ENCODE assay signal across 8 cellular contexts in genomic region chr19:1605236-1606137, GRCh38. TPM values are rescaled to one million over a fixed set of nuclear protein-coding genes. Genes with fewer than 3 reads are reported as not detected.
A peak's percentile ranks its signal among the peaks of the same experiment; 100 is the strongest.
DNase-seq lines count a peak whose midpoint lies in the region; ATAC-seq and TF ChIP-seq lines count a peak whose summit lies in the region.

TSS of gene UQCR11 (minus strand) at chr19:1605462. CDS start at chr19:1605409, 53 bp downstream.

- peaks cover 9% of the 10 kb centered on the region for H3K36me3 Mint-ChIP-seq in HFFc6 (ENCODE audit: low read depth)
- peaks cover 8% of the 10 kb centered on the region for H3K36me3 Mint-ChIP-seq in activated naive CD4-positive, alpha-beta T cell treated with anti-CD3 and anti-CD28 coated beads, Interleukin-2, amount 10 ng/mL, durations not matched to agents 7 days and 5 days

- H3K27me3 Mint-ChIP-seq in HFFc6 (ENCODE audit: insufficient read depth): peaks cover 7% of the 10 kb centered on the region
- H3K27me3 Mint-ChIP-seq in activated naive CD4-positive, alpha-beta T cell treated with anti-CD3 and anti-CD28 coated beads, Interleukin-2, amount 10 ng/mL, durations not matched to agents 7 days and 5 days: no peaks in the 10 kb centered on the region

- WGBS in gastroesophageal sphincter (ENCODE audit: low coverage in 1 of 2), 2 donors: 0% methylated on average over 6 to 15 of the region's 79 CpGs

- H3K4me1 Mint-ChIP-seq in HFFc6 (ENCODE audit: low read depth): peaks cover 25% of the 10 kb centered on the region
- peaks cover 57% of the 10 kb centered on the region for H3K4me1 Mint-ChIP-seq in activated naive CD4-positive, alpha-beta T cell treated with anti-CD3 and anti-CD28 coated beads, Interleukin-2, amount 10 ng/mL, durations not matched to agents 7 days and 5 days

- H3K4me3 ChIP-seq in GM06990 (replicated peaks; ENCODE audit: low read depth, low read length): peak within 1 kb of the TSS; percentile 96
- peak within 1 kb of the TSS; percentile 85 for H3K4me3 ChIP-seq in NB4 (ENCODE audit: low read depth, low read length)
- H3K4me3 ChIP-seq in SK-N-MC: peak within 1 kb of the TSS; percentile 92
- H3K4me3 ChIP-seq in gastroesophageal sphincter: peak within 1 kb of the TSS; percentile 58 to 96

- H3K36me3 ChIP-seq in GM06990 (ENCODE audit: control insufficient read depth, insufficient read depth, low read length) (peaks cover 8% of the 10 kb centered on the region), SK-N-MC (ENCODE audit: insufficient read depth, low read length) (peaks cover 23% of the 10 kb centered on the region; the same call in 1 of the 2 replicates), gastroesophageal sphincter (peaks cover 0 to 25% of the 10 kb centered on the region in 2 donors)

- TF ChIP-seq POLR2A in NB4 (IDR thresholded peaks at IDR 0.05; ENCODE audit: extremely low read depth, insufficient read length) (peak; percentile 20), gastroesophageal sphincter (IDR thresholded peaks at IDR 0.05) (peak in 1 of 2 donors; percentile 35)

- H3K4me3 Mint-ChIP-seq in HFFc6: peak within 1 kb of the TSS; percentile 93
- H3K4me3 Mint-ChIP-seq in activated naive CD4-positive, alpha-beta T cell treated with anti-CD3 and anti-CD28 coated beads, Interleukin-2, amount 10 ng/mL, durations not matched to agents 7 days and 5 days: peak within 1 kb of the TSS; percentile 88

- H3K9ac ChIP-seq in SK-N-MC (ENCODE audit: insufficient read length): peak within 1 kb of the TSS; percentile 97

- H3K9me3 ChIP-seq in SK-N-MC (ENCODE audit: low read depth, low read length) (no peaks in the 10 kb centered on the region), gastroesophageal sphincter (no peaks in the 10 kb centered on the region)

- peaks cover 0 to 55% (median 26%) of the 10 kb centered on the region in 3 donors for H3K4me1 ChIP-seq in gastroesophageal sphincter

- DNase-seq in GM06990 (ENCODE audit: extremely low read depth, insufficient read length): peak; percentile 94
- DNase-seq in HFFc6: peak; percentile 98
- DNase-seq in NB4 (ENCODE audit: low read depth): peak; percentile 93
- DNase-seq in SK-N-MC (ENCODE audit: low read depth, low spot score): peak; percentile 93
- peak; percentile 95 for DNase-seq in activated naive CD4-positive, alpha-beta T cell treated with anti-CD3 and anti-CD28 coated beads, Interleukin-2, amount 10 ng/mL, durations not matched to agents 7 days and 5 days
- peak; percentile 81 for DNase-seq in non-pigmented ciliary epithelial cell (ENCODE audit: low read depth)
- peak; percentile 97 for DNase-seq in superior temporal gyrus (ENCODE audit: extremely low spot score)

- TF ChIP-seq CTCF in GM06990 (IDR thresholded peaks at IDR 0.05; ENCODE audit: insufficient read depth, low read length, poor library complexity, severe bottlenecking) (peak; percentile 66), HFFc6 (IDR thresholded peaks at IDR 0.05) (peak; percentile 76), NB4 (IDR thresholded peaks at IDR 0.05; ENCODE audit: low read depth, low read length) (peak; percentile 16), gastroesophageal sphincter (IDR thresholded peaks at IDR 0.05) (peak in 3 of 4 experiments; percentile 65 to 79 (median 75))

- H3K27ac ChIP-seq in SK-N-MC (peak within 1 kb of the TSS; percentile 98), gastroesophageal sphincter (peak within 1 kb of the TSS; percentile 54 to 95 (median 91))

- H3K9me3 Mint-ChIP-seq in HFFc6: no peaks in the 10 kb centered on the region
- H3K9me3 Mint-ChIP-seq in activated naive CD4-positive, alpha-beta T cell treated with anti-CD3 and anti-CD28 coated beads, Interleukin-2, amount 10 ng/mL, durations not matched to agents 7 days and 5 days: no peaks in the 10 kb centered on the region

- peak within 1 kb of the TSS; percentile 98 for H3K27ac Mint-ChIP-seq in HFFc6
- peak within 1 kb of the TSS; percentile 99 for H3K27ac Mint-ChIP-seq in activated naive CD4-positive, alpha-beta T cell treated with anti-CD3 and anti-CD28 coated beads, Interleukin-2, amount 10 ng/mL, durations not matched to agents 7 days and 5 days

- H3K27me3 ChIP-seq in GM06990 (replicated peaks; ENCODE audit: control insufficient read depth, insufficient read depth, low read length) (no peaks in the 10 kb centered on the region), gastroesophageal sphincter (no peaks in the 10 kb centered on the region)

- ATAC-seq in gastroesophageal sphincter: peak; percentile 97

- CTCF ChIA-PET in activated naive CD4-positive, alpha-beta T cell treated with anti-CD3 and anti-CD28 coated beads, Interleukin-2, amount 10 ng/mL, durations not matched to agents 7 days and 5 days (lab: Charles Lee): interaction anchor here (1.1 to 2.4 kb wide), 4 partner anchors 12 to 66 kb away, joined by 3 to 12 read pairs (median 4); no protein-coding TSS in a partner anchor

- no peak for TF ChIP-seq EP300 in gastroesophageal sphincter (IDR thresholded peaks at IDR 0.05)

RNA-seq across cellular contexts. Expression of gene UQCR11, which starts in this region (rescaled TPM):
- total RNA-seq in HFFc6 (2021; fragmentation: NEBNext Ultra II Directional; extraction: Animal tissue kit (Norgen Biotek cat#: 25700)): 100 to 1,000 TPM; 178 to 319 (median 252) TPM
- total RNA-seq in gastroesophageal sphincter: 100 to 1,000 TPM in 1 of 4 donors, 10 to 100 TPM in 3; 78.2 to 102 (median 92.4) TPM

Comparison
In these comparisons a context has a peak if more than half of its experiments do, and no peak if none do; other contexts are left out.
1. Peak in every context shown above with its lines: DNase-seq, ATAC-seq, H3K4me3 ChIP-seq and H3K27ac ChIP-seq.
2. CTCF ChIP-seq: peak in every context shown above with its lines; median percentile 76 in HFFc6; 75 in gastroesophageal sphincter; 66 in GM06990; 16 in NB4.